8 cellular contexts compared by ENCODE assay signal in the genomic region with DNA sequence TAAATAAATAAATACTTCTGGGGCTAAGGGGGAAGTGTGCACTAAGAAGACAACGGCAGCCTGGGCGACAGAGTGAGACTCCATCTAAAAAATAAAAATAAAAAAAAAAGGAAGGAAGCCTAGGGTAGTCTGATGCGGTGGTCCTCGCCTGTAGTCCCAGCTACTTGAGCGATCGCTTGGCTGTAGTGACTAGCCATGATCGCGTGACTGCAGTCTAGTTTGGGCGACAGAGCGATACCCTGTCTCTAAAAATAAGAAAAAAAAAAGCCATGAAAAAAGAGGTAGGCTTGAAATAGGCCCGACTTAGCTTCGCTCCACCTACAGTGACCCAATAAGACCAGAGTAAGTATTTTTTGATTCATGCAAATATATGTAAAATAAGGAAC. TPM values are rescaled to one million over a fixed set of nuclear protein-coding genes. Genes with fewer than 3 reads are reported as not detected.
DNase-seq lines count a peak whose midpoint lies in the region; ATAC-seq and TF ChIP-seq lines count a peak whose summit lies in the region.

No MANE protein-coding gene starts in this region.

- no peaks in the 10 kb centered on the region for H3K9me3 ChIP-seq in BE2C

- no peaks in the 10 kb centered on the region for H3K4me1 ChIP-seq in BE2C

- peaks cover 8% of the 10 kb centered on the region for H3K36me3 Mint-ChIP-seq in T-helper 2 cell treated with Interferon-gamma antibody and Interleukin-4, amounts not matched to agents 5 μg/mL and 100 μg/mL, for 36 hours (ENCODE audit: low read depth)
- peaks cover 6% of the 10 kb centered on the region for H3K36me3 Mint-ChIP-seq in chondrocyte (ENCODE audit: low read depth)
- peaks cover 47% of the 10 kb centered on the region for H3K36me3 Mint-ChIP-seq in stimulated activated effector memory CD8-positive, alpha-beta T cell treated with anti-CD3 and anti-CD28 coated beads, Interleukin-12 subunit alpha, Interleukin-12 subunit beta, amount 100 ng/mL, for 72 hours

- peak overlapping the region; percentile 71 for H3K27ac Mint-ChIP-seq in T-helper 2 cell treated with Interferon-gamma antibody and Interleukin-4, amounts not matched to agents 5 μg/mL and 100 μg/mL, for 36 hours
- H3K27ac Mint-ChIP-seq in chondrocyte (ENCODE audit: unreplicated experiment), result peak overlapping the region; percentile 97
- H3K27ac Mint-ChIP-seq in stimulated activated effector memory CD8-positive, alpha-beta T cell treated with anti-CD3 and anti-CD28 coated beads, Interleukin-12 subunit alpha, Interleukin-12 subunit beta, amount 100 ng/mL, for 72 hours, result peak overlapping the region; percentile 79

- no peaks in the 10 kb centered on the region for H3K9me3 Mint-ChIP-seq in T-helper 2 cell treated with Interferon-gamma antibody and Interleukin-4, amounts not matched to agents 5 μg/mL and 100 μg/mL, for 36 hours
- peaks cover 4% of the 10 kb centered on the region for H3K9me3 Mint-ChIP-seq in chondrocyte (ENCODE audit: low read depth)
- no peaks in the 10 kb centered on the region for H3K9me3 Mint-ChIP-seq in stimulated activated effector memory CD8-positive, alpha-beta T cell treated with anti-CD3 and anti-CD28 coated beads, Interleukin-12 subunit alpha, Interleukin-12 subunit beta, amount 100 ng/mL, for 72 hours

- peak overlapping the region; percentile 90 for H3K4me3 Mint-ChIP-seq in T-helper 2 cell treated with Interferon-gamma antibody and Interleukin-4, amounts not matched to agents 5 μg/mL and 100 μg/mL, for 36 hours
- no peak overlapping the region for H3K4me3 Mint-ChIP-seq in chondrocyte (ENCODE audit: unreplicated experiment)
- H3K4me3 Mint-ChIP-seq in stimulated activated effector memory CD8-positive, alpha-beta T cell treated with anti-CD3 and anti-CD28 coated beads, Interleukin-12 subunit alpha, Interleukin-12 subunit beta, amount 100 ng/mL, for 72 hours, result peak overlapping the region; percentile 79

- peaks cover 2% of the 10 kb centered on the region for H3K27me3 Mint-ChIP-seq in T-helper 2 cell treated with Interferon-gamma antibody and Interleukin-4, amounts not matched to agents 5 μg/mL and 100 μg/mL, for 36 hours (ENCODE audit: low read depth)
- no peaks in the 10 kb centered on the region for H3K27me3 Mint-ChIP-seq in chondrocyte (ENCODE audit: low read depth)

- H3K27me3 ChIP-seq in BE2C, result no peaks in the 10 kb centered on the region

- peaks cover 14% of the 10 kb centered on the region for H3K4me1 Mint-ChIP-seq in T-helper 2 cell treated with Interferon-gamma antibody and Interleukin-4, amounts not matched to agents 5 μg/mL and 100 μg/mL, for 36 hours (ENCODE audit: low read depth)
- peaks cover 16% of the 10 kb centered on the region for H3K4me1 Mint-ChIP-seq in chondrocyte (ENCODE audit: low read depth)
- H3K4me1 Mint-ChIP-seq in stimulated activated effector memory CD8-positive, alpha-beta T cell treated with anti-CD3 and anti-CD28 coated beads, Interleukin-12 subunit alpha, Interleukin-12 subunit beta, amount 100 ng/mL, for 72 hours, result peaks cover 12% of the 10 kb centered on the region

- TF ChIP-seq CTCF in chondrocyte (IDR thresholded peaks at IDR 0.05), result no peak
- no peak for TF ChIP-seq CTCF in BE2C (IDR thresholded peaks at IDR 0.05; ENCODE audit: low read depth, low read length)

- ATAC-seq in HG03565 (IDR thresholded peaks at IDR 0.05; ENCODE audit: unreplicated experiment) (peak; percentile 21), GM19324 (IDR thresholded peaks at IDR 0.05; ENCODE audit: low FRiP score, unreplicated experiment) (no peak)
- ATAC-seq in stimulated activated effector memory CD8-positive, alpha-beta T cell treated with anti-CD3 and anti-CD28 coated beads, Interleukin-12 subunit alpha, Interleukin-12 subunit beta, amount 100 ng/mL, for 72 hours, result peak; percentile 0

- H3K4me3 ChIP-seq in BE2C (ENCODE audit: low read depth, low read length), result no peak overlapping the region

- H3K36me3 ChIP-seq in BE2C, result peaks cover 12% of the 10 kb centered on the region

- no peak for DNase-seq in T-helper 2 cell treated with Interferon-gamma antibody and Interleukin-4, amounts not matched to agents 5 μg/mL and 100 μg/mL, for 36 hours (ENCODE audit: low spot score)
- DNase-seq in T-helper 2 cell, result no peak
- DNase-seq in chondrocyte (ENCODE audit: low spot score), result no peak
- no peak for DNase-seq in stimulated activated effector memory CD8-positive, alpha-beta T cell treated with anti-CD3 and anti-CD28 coated beads, Interleukin-12 subunit alpha, Interleukin-12 subunit beta, amount 100 ng/mL, for 72 hours (ENCODE audit: low spot score in 2 of 2)
- DNase-seq in NCI-H345 treated with DMSO at 0.1 percent for 48 hours (lab: John Stamatoyannopoulos, UW; ENCODE audit: unreplicated experiment), result no peak
- DNase-seq in BE2C, result no peak

RNA-seq across cellular contexts. Expression of gene BABAM1, which starts 0.7 kb away (rescaled TPM):
- 83.3 to 100 TPM (median 91.2 TPM) in 3 replicates for total RNA-seq in chondrocyte
- 212 TPM for polyA plus RNA-seq in BE2C (2012; ENCODE audit: insufficient read depth, insufficient read length, low read depth)

RNA-seq across cellular contexts. Expression of gene USHBP1, which starts 2.0 kb away (rescaled TPM):
- not detected in 3 replicates for total RNA-seq in chondrocyte
- 0.73 TPM for polyA plus RNA-seq in BE2C (2012; ENCODE audit: insufficient read depth, insufficient read length, low read depth)

RNA-seq across cellular contexts. Expression of gene ANKLE1, which starts 15.1 kb away (rescaled TPM):
- 0.38 to 0.57 TPM (median 0.53 TPM) in 3 replicates for total RNA-seq in chondrocyte
- 0.32 TPM for polyA plus RNA-seq in BE2C (2012; ENCODE audit: insufficient read depth, insufficient read length, low read depth)

RNA-seq across cellular contexts. Expression of gene NR2F6, which starts 20.9 kb away (rescaled TPM):
- 31.9 to 45.0 TPM (median 43.7 TPM) in 3 replicates for total RNA-seq in chondrocyte
- polyA plus RNA-seq in BE2C (2012; ENCODE audit: insufficient read depth, insufficient read length, low read depth), result 143 TPM

RNA-seq across cellular contexts. Expression of gene ABHD8, which starts 36.6 kb away (rescaled TPM):
- 3.5 to 6.6 TPM (median 5.9 TPM) in 3 replicates for total RNA-seq in chondrocyte
- polyA plus RNA-seq in BE2C (2012; ENCODE audit: insufficient read depth, insufficient read length, low read depth), result 8.6 TPM
